Comparison of ENCODE assay signal across 17 cellular contexts in the genomic region with DNA sequence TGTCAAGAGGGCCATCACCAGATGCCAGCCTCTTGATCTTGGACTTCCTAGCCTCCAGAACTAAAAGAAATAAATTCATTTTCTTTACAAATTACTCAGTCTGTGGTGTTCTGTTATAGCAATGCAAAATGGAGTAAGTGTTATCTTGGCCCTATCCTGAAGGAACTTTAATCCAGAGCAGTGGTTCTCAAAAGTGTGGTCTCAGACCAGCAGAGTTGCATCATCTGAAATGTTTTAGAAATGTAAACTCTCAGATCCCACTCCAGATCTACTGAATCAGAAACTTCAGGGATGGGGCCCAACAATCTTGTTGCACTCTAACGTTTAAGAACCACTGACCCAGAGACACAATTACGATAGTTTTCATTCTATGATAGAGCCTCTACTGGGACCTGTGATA. TPM values are rescaled to one million over a fixed set of nuclear protein-coding genes. Genes with fewer than 3 reads are reported as not detected.
DNase-seq lines count a peak whose midpoint lies in the region; ATAC-seq and TF ChIP-seq lines count a peak whose summit lies in the region.
"Had no signal": no experiment of that assay in that cellular context is flagged by ENCODE, and none has a peak within 500 bp of the region (broad histone marks: within the 10 kb centered on the region; RNA-seq: fewer than 3 reads in every experiment).

No MANE protein-coding gene starts in this region.

- no peaks in the 10 kb centered on the region for H3K9me3 Mint-ChIP-seq in nephron
- no peaks in the 10 kb centered on the region for H3K9me3 Mint-ChIP-seq in type B pancreatic cell
- H3K9me3 Mint-ChIP-seq: CD4-positive, CD25-positive, alpha-beta regulatory T cell; CD8-positive, alpha-beta memory T cell had no signal

- no peak for TF ChIP-seq CTCF in fibroblast of villous mesenchyme (IDR thresholded peaks at IDR 0.05; ENCODE audit: insufficient read depth, low read depth, low read length)
- TF ChIP-seq CTCF in nephron (IDR thresholded peaks at IDR 0.05; ENCODE audit: unreplicated experiment in 3 of 3), result no peak
- TF ChIP-seq CTCF in type B pancreatic cell (conservative IDR thresholded peaks at IDR 0.05), result no peak

- H3K27me3 Mint-ChIP-seq in nephron (ENCODE audit: low read depth) (no peaks in the 10 kb centered on the region), type B pancreatic cell (no peaks in the 10 kb centered on the region)
- H3K27me3 Mint-ChIP-seq: B cell; CD4-positive, CD25-positive, alpha-beta regulatory T cell had no signal

- DNase-seq in OCI-M1 (lab: John Stamatoyannopoulos, UW), result peak; percentile 30
- peak; percentile 6 for DNase-seq in fibroblast of villous mesenchyme (ENCODE audit: low read depth)
- no peak for DNase-seq in type B pancreatic cell (ENCODE audit: extremely low spot score, unreplicated experiment)
- no peak for DNase-seq in MV-4-11 (lab: John Stamatoyannopoulos, UW)
- DNase-seq in cerebellum (ENCODE audit: low spot score), result no peak
- DNase-seq: CD4-positive, CD25-positive, alpha-beta regulatory T cell; CD8-positive, alpha-beta memory T cell; DMS 273 treated with DMSO at 0.1 percent for 48 hours; DMS79 treated with DMSO at 0.1 percent for 48 hours; GF-D8; H7; HCEC 1CT had no signal

- ATAC-seq in HG02884 (IDR thresholded peaks at IDR 0.05; ENCODE audit: unreplicated experiment) (no peak), HG03039 (IDR thresholded peaks at IDR 0.05; ENCODE audit: unreplicated experiment) (no peak)

- H3K27ac Mint-ChIP-seq in nephron (no peak overlapping the region), type B pancreatic cell (peak overlapping the region; percentile 27)
- H3K27ac Mint-ChIP-seq: B cell had no signal

- peaks cover 3% of the 10 kb centered on the region for H3K36me3 Mint-ChIP-seq in nephron (ENCODE audit: low read depth)
- no peaks in the 10 kb centered on the region for H3K36me3 Mint-ChIP-seq in type B pancreatic cell
- H3K36me3 Mint-ChIP-seq: CD4-positive, CD25-positive, alpha-beta regulatory T cell had no signal

- H3K4me3 Mint-ChIP-seq in nephron (peak overlapping the region in 2 of 3 experiments; percentile 3 to 10), type B pancreatic cell (no peak overlapping the region)
- H3K4me3 Mint-ChIP-seq: B cell; CD4-positive, CD25-positive, alpha-beta regulatory T cell; CD8-positive, alpha-beta memory T cell had no signal

- H3K4me3 ChIP-seq in fibroblast of villous mesenchyme (ENCODE audit: low read depth, low read length), result no peak overlapping the region
- H3K4me3 ChIP-seq: BLaER1 had no signal

- H3K4me1 Mint-ChIP-seq in nephron, result peaks cover 16% of the 10 kb centered on the region
- H3K4me1 Mint-ChIP-seq in type B pancreatic cell (ENCODE audit: unreplicated experiment), result peaks cover 13% of the 10 kb centered on the region

RNA-seq across cellular contexts. Expression of gene SUPV3L1, which starts 3.2 kb away (rescaled TPM):
- 22.5 and 28.5 TPM in 2 replicates for total RNA-seq in fibroblast of villous mesenchyme
- total RNA-seq in type B pancreatic cell (ENCODE audit: low replicate concordance), result 30.7 and 36.6 TPM in 2 replicates
- total RNA-seq in cerebellum, result 27.7 TPM

RNA-seq across cellular contexts. Expression of gene HKDC1, which starts 43.3 kb away (rescaled TPM):
- 0.43 and 0.64 TPM in 2 replicates for total RNA-seq in fibroblast of villous mesenchyme
- total RNA-seq in type B pancreatic cell (ENCODE audit: low replicate concordance), result 2.4 and 8.0 TPM in 2 replicates
- total RNA-seq in cerebellum, result 0.91 TPM
- total RNA-seq: B cell had no signal

RNA-seq across cellular contexts. Expression of gene VPS26A, which starts 52.8 kb away (rescaled TPM):
- total RNA-seq in fibroblast of villous mesenchyme (24.8 and 38.9 TPM in 2 replicates), type B pancreatic cell (ENCODE audit: low replicate concordance) (56.0 and 57.6 TPM in 2 replicates), cerebellum (28.9 TPM)

Comparison
In these comparisons a context has a peak if more than half of its experiments do, and no peak if none do; other contexts are left out.
1. DNase-seq: peak in OCI-M1 (single experiment) and fibroblast of villous mesenchyme (single experiment); none in type B pancreatic cell (single experiment), MV-4-11 (single experiment) and cerebellum (single experiment).